In genomic region chr15:77818484-77819270, GRCh38 we compare ENCODE assay signal across 16 cellular contexts.
DNase-seq lines count a peak whose midpoint lies in the region; ATAC-seq and TF ChIP-seq lines count a peak whose summit lies in the region.
"Had no signal": no experiment of that assay in that cellular context is flagged by ENCODE, and none has a peak within 500 bp of the region (broad histone marks: within the 10 kb centered on the region; RNA-seq: fewer than 3 reads in every experiment).

No MANE protein-coding gene starts in this region.

- no peaks in the 10 kb centered on the region for H3K9me3 ChIP-seq in breast epithelium
- no peaks in the 10 kb centered on the region for H3K9me3 ChIP-seq in mesodermal cell (ENCODE audit: control insufficient read depth, low read length)

- H3K4me3 ChIP-seq in breast epithelium = peak overlapping the region in 2 of 3 donors; percentile 44 to 66
- peak overlapping the region; percentile 35 for H3K4me3 ChIP-seq in mesodermal cell (ENCODE audit: extremely low read depth, insufficient read depth, low read length, poor library complexity, severe bottlenecking)
- H3K4me3 ChIP-seq in urinary bladder (ENCODE audit: low read depth, low read length) = peak overlapping the region; percentile 39

- H3K4me3 Mint-ChIP-seq in MCF 10A (ENCODE audit: unreplicated experiment) (no peak overlapping the region), WTC11 (peak overlapping the region; percentile 55)
- H3K4me3 Mint-ChIP-seq: activated T-helper 1 cell treated with anti-CD3 and anti-CD28 coated beads, Interleukin-12 subunit alpha, Interleukin-12 subunit beta, Interleukin-2, Interleukin-4 antibody, amounts not matched to agents 30 ng/mL and 10 ng/mL and 1 ng/mL, durations not matched to agents 14 hours and 24 hours and 36 hours; natural killer cell treated with Interleukin-12 subunit alpha and Interleukin-12 subunit beta and Interleukin-15 and Interleukin-18, amount 100 ng/mL, for 72 hours had no signal

- POLR2A ChIA-PET in MCF 10A (lab: Yijun Ruan, JAX) (no interaction called here), WTC11 (lab: Charles Lee) (interaction anchor here (0.9 kb wide), 1 partner anchor 185 kb away, joined by 3 read pairs; no protein-coding TSS in a partner anchor)

- TF ChIP-seq CTCF in breast epithelium (IDR thresholded peaks at IDR 0.05) (no peak), MCF 10A (IDR thresholded peaks at IDR 0.05; ENCODE audit: unreplicated experiment) (no peak), WTC11 (IDR thresholded peaks at IDR 0.05) (no peak)

- H3K27ac Mint-ChIP-seq in MCF 10A (ENCODE audit: low read depth, unreplicated experiment) = no peak overlapping the region
- no peak overlapping the region for H3K27ac Mint-ChIP-seq in WTC11
- H3K27ac Mint-ChIP-seq: activated B cell treated with CpG ODN at 0.5 μM for 24 hours; activated T-helper 1 cell treated with anti-CD3 and anti-CD28 coated beads, Interleukin-12 subunit alpha, Interleukin-12 subunit beta, Interleukin-2, Interleukin-4 antibody, amounts not matched to agents 30 ng/mL and 10 ng/mL and 1 ng/mL, durations not matched to agents 14 hours and 24 hours and 36 hours; natural killer cell treated with Interleukin-12 subunit alpha and Interleukin-12 subunit beta and Interleukin-15 and Interleukin-18, amount 100 ng/mL, for 72 hours; stimulated activated naive CD8-positive, alpha-beta T cell treated with anti-CD3 and anti-CD28 coated beads, Interleukin-15, amount 100 ng/mL, for 72 hours had no signal

- CTCF ChIA-PET in MCF 10A (lab: Yijun Ruan, JAX) (interaction anchor here (1.1 kb wide), 1 partner anchor 184 kb away, joined by 5 read pairs; no protein-coding TSS in a partner anchor), WTC11 (lab: Charles Lee) (interaction anchor here (0.7 to 3.1 kb wide), 16 partner anchors 12 to 722 kb away, joined by 3 to 25 read pairs (median 4); partner anchors contain the start of genes LINGO1 and PSMA4)

- H3K27me3 ChIP-seq in breast epithelium = peaks cover 9 to 75% of the 10 kb centered on the region in 2 donors

- DNase-seq in breast epithelium (ENCODE audit: low spot score in 2 of 2) (no peak), MCF 10A (ENCODE audit: unreplicated experiment) (no peak), WTC11 (ENCODE audit: low spot score) (peak; percentile 39), NCI-H2107 treated with DMSO at 0.1 percent for 48 hours (lab: John Stamatoyannopoulos, UW; ENCODE audit: unreplicated experiment) (no peak)
- DNase-seq in activated CD4-positive, alpha-beta T cell treated with anti-CD3 and anti-CD28 coated beads for 1 hour = no peak
- DNase-seq: activated B cell treated with CpG ODN at 0.5 μM for 24 hours; brain microvascular endothelial cell; GDM1; islet precursor cell; NCI-H187 treated with DMSO at 0.1 percent for 48 hours; stimulated activated naive CD8-positive, alpha-beta T cell treated with anti-CD3 and anti-CD28 coated beads, Interleukin-15, amount 100 ng/mL, for 72 hours had no signal

- H3K27ac ChIP-seq in breast epithelium (no peak overlapping the region), mesodermal cell (ENCODE audit: low read depth, low read length, severe bottlenecking) (no peak overlapping the region), urinary bladder (ENCODE audit: low read depth) (no peak overlapping the region)
- H3K27ac ChIP-seq: brain microvascular endothelial cell had no signal

- no peaks in the 10 kb centered on the region for H3K4me1 Mint-ChIP-seq in MCF 10A (ENCODE audit: insufficient read depth, unreplicated experiment)
- H3K4me1 Mint-ChIP-seq in WTC11 = peaks cover 25% of the 10 kb centered on the region
- H3K4me1 Mint-ChIP-seq: stimulated activated naive CD8-positive, alpha-beta T cell treated with anti-CD3 and anti-CD28 coated beads, Interleukin-15, amount 100 ng/mL, for 72 hours had no signal

- 16 to 18% methylated on average over 47 to 58 of the region's 81 CpGs for WGBS in mesodermal cell (ENCODE audit: insufficient coverage in 2 of 2), 2 experiments
- WGBS in urinary bladder = 7% methylated on average over 81 of the region's 81 CpGs

- no TSS peak for BruUV-seq in MCF 10A (replicated peaks; lab: Mats Ljungman, UMichigan)

- intact Hi-C loops in breast epithelium (cut with DNase I; ENCODE audit: low total_unique reads) (no loop called here), MCF 10A (cut with micrococcal nuclease) (no loop called here)

- no peaks in the 10 kb centered on the region for H3K9me3 Mint-ChIP-seq in MCF 10A (ENCODE audit: unreplicated experiment)
- H3K9me3 Mint-ChIP-seq in WTC11 = no peaks in the 10 kb centered on the region
- H3K9me3 Mint-ChIP-seq: activated B cell treated with CpG ODN at 0.5 μM for 24 hours; activated T-helper 1 cell treated with anti-CD3 and anti-CD28 coated beads, Interleukin-12 subunit alpha, Interleukin-12 subunit beta, Interleukin-2, Interleukin-4 antibody, amounts not matched to agents 30 ng/mL and 10 ng/mL and 1 ng/mL, durations not matched to agents 14 hours and 24 hours and 36 hours; natural killer cell treated with Interleukin-12 subunit alpha and Interleukin-12 subunit beta and Interleukin-15 and Interleukin-18, amount 100 ng/mL, for 72 hours; stimulated activated naive CD8-positive, alpha-beta T cell treated with anti-CD3 and anti-CD28 coated beads, Interleukin-15, amount 100 ng/mL, for 72 hours had no signal

- no peaks in the 10 kb centered on the region for H3K36me3 Mint-ChIP-seq in MCF 10A (ENCODE audit: insufficient read depth, unreplicated experiment)
- H3K36me3 Mint-ChIP-seq in WTC11 = no peaks in the 10 kb centered on the region
- H3K36me3 Mint-ChIP-seq: natural killer cell treated with Interleukin-12 subunit alpha and Interleukin-12 subunit beta and Interleukin-15 and Interleukin-18, amount 100 ng/mL, for 72 hours had no signal

- no peak for TF ChIP-seq POLR2A in breast epithelium (IDR thresholded peaks at IDR 0.05)

- peak; percentile 7 for ATAC-seq in WTC11
- ATAC-seq in GM21786 (IDR thresholded peaks at IDR 0.05; ENCODE audit: unreplicated experiment) = no peak
- ATAC-seq: natural killer cell treated with Interleukin-12 subunit alpha and Interleukin-12 subunit beta and Interleukin-15 and Interleukin-18, amount 100 ng/mL, for 72 hours; stimulated activated naive CD8-positive, alpha-beta T cell treated with anti-CD3 and anti-CD28 coated beads, Interleukin-15, amount 100 ng/mL, for 72 hours had no signal

- H3K4me1 ChIP-seq in breast epithelium (no peaks in the 10 kb centered on the region), mesodermal cell (ENCODE audit: control insufficient read depth, insufficient read depth, low read length, poor library complexity, severe bottlenecking) (no peaks in the 10 kb centered on the region), urinary bladder (ENCODE audit: insufficient read depth) (no peaks in the 10 kb centered on the region)

- peaks cover 41% of the 10 kb centered on the region for H3K27me3 Mint-ChIP-seq in MCF 10A (ENCODE audit: insufficient read depth, unreplicated experiment)
- peaks cover 44% of the 10 kb centered on the region for H3K27me3 Mint-ChIP-seq in WTC11 (ENCODE audit: low read depth)

- H3K36me3 ChIP-seq in breast epithelium (no peaks in the 10 kb centered on the region), mesodermal cell (ENCODE audit: control insufficient read depth, insufficient read depth, low read length) (no peaks in the 10 kb centered on the region), urinary bladder (ENCODE audit: insufficient read depth) (no peaks in the 10 kb centered on the region)
- H3K36me3 ChIP-seq: brain microvascular endothelial cell had no signal

TF ChIP-seq in WTC11, 78 proteins besides CTCF, POLR2A, EP300 and RAD21 (continues in another document):
- TF ChIP-seq ZNF423 (CRISPR knock-in tag; IDR thresholded peaks at IDR 0.05) = no peak
- TF ChIP-seq CREM (CRISPR knock-in tag; IDR thresholded peaks at IDR 0.05) = no peak
- no peak for TF ChIP-seq ZNF232 (CRISPR knock-in tag; IDR thresholded peaks at IDR 0.05)
- no peak for TF ChIP-seq ZNF219 (CRISPR knock-in tag; IDR thresholded peaks at IDR 0.05; ENCODE audit: borderline replicate concordance)
- TF ChIP-seq ARID4B (CRISPR knock-in tag; IDR thresholded peaks at IDR 0.05; ENCODE audit: borderline replicate concordance) = no peak
- TF ChIP-seq TEAD1 (CRISPR knock-in tag; IDR thresholded peaks at IDR 0.05) = no peak
- no peak for TF ChIP-seq E2F5 (CRISPR knock-in tag; IDR thresholded peaks at IDR 0.05)
- TF ChIP-seq NFE2L1 (CRISPR knock-in tag; IDR thresholded peaks at IDR 0.05) = no peak
